11 cellular contexts compared by ENCODE assay signal in genomic region chr17:50333291-50334057, GRCh38. TPM values are rescaled to one million over a fixed set of nuclear protein-coding genes. Genes with fewer than 3 reads are reported as not detected.
DNase-seq lines count a peak whose midpoint lies in the region; ATAC-seq and TF ChIP-seq lines count a peak whose summit lies in the region.
"Not testable (repeated sequence)": the region's sequence is repeated elsewhere in the genome, so short reads cannot be mapped to it uniquely, and the experiment has no call there.
"Had no signal": no experiment of that assay in that cellular context is flagged by ENCODE, and none has a peak within 500 bp of the region (broad histone marks: within the 10 kb centered on the region; RNA-seq: fewer than 3 reads in every experiment).

No MANE protein-coding gene starts in this region.

- not testable (repeated sequence) for H3K36me3 Mint-ChIP-seq in activated CD4-positive, alpha-beta memory T cell treated with anti-CD3 and anti-CD28 coated beads for 36 hours; natural killer cell; stimulated activated naive CD8-positive, alpha-beta T cell treated with anti-CD3 and anti-CD28 coated beads, Interleukin-15, Interleukin-2, amounts not matched to agents 100 ng/mL and 50 ng/mL, for 24 hours (ENCODE audit: low read depth)

- H3K27ac ChIP-seq in HEK293 (ENCODE audit: extremely low read depth, low read depth, low read length); SK-N-SH (ENCODE audit: low read depth in 2 of 2, low read length in 1 of 2): not testable (repeated sequence)

- H3K9ac ChIP-seq in SK-N-SH, result not testable (repeated sequence)

- intact Hi-C loops in activated CD4-positive, alpha-beta memory T cell treated with anti-CD3 and anti-CD28 coated beads for 36 hours (cut with micrococcal nuclease), result loop anchor here (1.0 to 5.0 kb wide), 3 partner anchors 61 to 133 kb away; partner anchors contain the start of gene TMEM92
- intact Hi-C loops in natural killer cell (cut with micrococcal nuclease), result not testable (repeated sequence)

- not testable (repeated sequence) for H3K27me3 Mint-ChIP-seq in activated CD4-positive, alpha-beta memory T cell treated with anti-CD3 and anti-CD28 coated beads for 36 hours
- peaks cover 7 to 14% of the 10 kb centered on the region in 2 donors for H3K27me3 Mint-ChIP-seq in natural killer cell (ENCODE audit: low read depth in 2 of 2)
- H3K27me3 Mint-ChIP-seq in stimulated activated naive CD8-positive, alpha-beta T cell treated with anti-CD3 and anti-CD28 coated beads, Interleukin-15, Interleukin-2, amounts not matched to agents 100 ng/mL and 50 ng/mL, for 24 hours, result peaks cover 11% of the 10 kb centered on the region

- DNase-seq in EH (ENCODE audit: low read depth) (peak; percentile 18), amniotic epithelial cell (ENCODE audit: low read depth) (peak; percentile 42)
- not testable (repeated sequence) for DNase-seq in SK-N-SH; fibroblast of villous mesenchyme (ENCODE audit: low read depth); natural killer cell
- DNase-seq in activated CD4-positive, alpha-beta memory T cell treated with anti-CD3 and anti-CD28 coated beads for 36 hours, result peak; percentile 51

- H3K36me3 ChIP-seq in HEK293 (ENCODE audit: control insufficient read depth in 2 of 2, insufficient read depth in 1 of 2, low read length in 2 of 2); SK-N-SH (replicated peaks in 1 of 2; ENCODE audit: control insufficient read depth in 1 of 2, insufficient read depth in 2 of 2, low read length in 1 of 2): not testable (repeated sequence)

- not testable (repeated sequence) for H3K4me1 ChIP-seq in HEK293 (ENCODE audit: control insufficient read depth, insufficient read depth, low read length)
- peaks cover 0 to 14% of the 10 kb centered on the region in 2 experiments; a peak in 3 of 4 replicates for H3K4me1 ChIP-seq in SK-N-SH (ENCODE audit: control insufficient read depth in 1 of 2, insufficient read depth in 2 of 2, low read depth in 1 of 2, low read length in 1 of 2)

- CTCF ChIA-PET in HEK293 (lab: Yijun Ruan, JAX), result interaction anchor here (0.6 to 1.1 kb wide), 10 partner anchors 8 to 210 kb away, joined by 3 to 5 read pairs (median 3); no protein-coding TSS in a partner anchor
- CTCF ChIA-PET in SK-N-SH (lab: Yijun Ruan, JAX), result interaction anchor here (0.9 to 2.1 kb wide), 5 partner anchors 8 to 133 kb away, joined by 3 to 6 read pairs (median 4); no protein-coding TSS in a partner anchor
- CTCF ChIA-PET in activated CD4-positive, alpha-beta memory T cell treated with anti-CD3 and anti-CD28 coated beads for 36 hours (lab: Charles Lee), result interaction anchor here (1.0 to 2.0 kb wide), 3 partner anchors 29 to 164 kb away, joined by 5 to 6 read pairs (median 5); partner anchors contain the start of gene COL1A1

- peaks cover 11% of the 10 kb centered on the region for H3F3A ChIP-seq in SK-N-SH (replicated peaks; ENCODE audit: insufficient read depth)

- 77% methylated on average over 14 of the region's 14 CpGs for whole genome bisulfite sequencing in SK-N-SH (ENCODE audit: low lambda C conversion rate)

- TF ChIP-seq CTCF in HEK293 (tag by site-specific recombination; IDR thresholded peaks at IDR 0.05); natural killer cell (IDR thresholded peaks at IDR 0.05): not testable (repeated sequence)
- TF ChIP-seq CTCF in SK-N-SH (IDR thresholded peaks at IDR 0.05), result peak; percentile 25; the same call in 1 of the 2 replicates
- peak; percentile 14 for TF ChIP-seq CTCF in fibroblast of villous mesenchyme (IDR thresholded peaks at IDR 0.05; ENCODE audit: insufficient read depth, low read depth, low read length)

- not testable (repeated sequence) for H3K9me3 Mint-ChIP-seq in activated CD4-positive, alpha-beta memory T cell treated with anti-CD3 and anti-CD28 coated beads for 36 hours; natural killer cell; stimulated activated naive CD8-positive, alpha-beta T cell treated with anti-CD3 and anti-CD28 coated beads, Interleukin-15, Interleukin-2, amounts not matched to agents 100 ng/mL and 50 ng/mL, for 24 hours

- POLR2A ChIA-PET in HEK293 (lab: Yijun Ruan, JAX); SK-N-SH (lab: Yijun Ruan, JAX): not testable (repeated sequence)
- POLR2A ChIA-PET in activated CD4-positive, alpha-beta memory T cell treated with anti-CD3 and anti-CD28 coated beads for 36 hours (lab: Charles Lee), result interaction anchor here (2.6 kb wide), 1 partner anchor 12 kb away, joined by 6 read pairs; the partner anchor contains the start of gene XYLT2

- H3K4me3 ChIP-seq in HEK293 (ENCODE audit: low read depth, low read length); SK-N-SH (ENCODE audit: low read depth in 2 of 2, low read length in 1 of 2); fibroblast of villous mesenchyme (ENCODE audit: low read depth, low read length): not testable (repeated sequence)

- peak overlapping the region; percentile 5 for H3K4me3 Mint-ChIP-seq in activated CD4-positive, alpha-beta memory T cell treated with anti-CD3 and anti-CD28 coated beads for 36 hours
- peak overlapping the region; percentile 7 for H3K4me3 Mint-ChIP-seq in natural killer cell
- H3K4me3 Mint-ChIP-seq in stimulated activated naive CD8-positive, alpha-beta T cell treated with anti-CD3 and anti-CD28 coated beads, Interleukin-15, Interleukin-2, amounts not matched to agents 100 ng/mL and 50 ng/mL, for 24 hours, result peak overlapping the region; percentile 54

- H3K9me3 ChIP-seq in HEK293 (ENCODE audit: control insufficient read depth, insufficient read depth, low read depth, low read length); SK-N-SH: not testable (repeated sequence)

- not testable (repeated sequence) for TF ChIP-seq EP300 in SK-N-SH (IDR thresholded peaks at IDR 0.05; ENCODE audit: borderline replicate concordance in 1 of 2, low read depth in 1 of 2, low read length in 1 of 2)

- ATAC-seq in natural killer cell, result not testable (repeated sequence)

- H3K27ac Mint-ChIP-seq in activated CD4-positive, alpha-beta memory T cell treated with anti-CD3 and anti-CD28 coated beads for 36 hours; natural killer cell: not testable (repeated sequence)
- H3K27ac Mint-ChIP-seq in stimulated activated naive CD8-positive, alpha-beta T cell treated with anti-CD3 and anti-CD28 coated beads, Interleukin-15, Interleukin-2, amounts not matched to agents 100 ng/mL and 50 ng/mL, for 24 hours, result peak overlapping the region; percentile 36

- H3K4me1 Mint-ChIP-seq in activated CD4-positive, alpha-beta memory T cell treated with anti-CD3 and anti-CD28 coated beads for 36 hours (ENCODE audit: low read depth), result peaks cover 17% of the 10 kb centered on the region
- not testable (repeated sequence) for H3K4me1 Mint-ChIP-seq in natural killer cell
- peaks cover 13% of the 10 kb centered on the region for H3K4me1 Mint-ChIP-seq in stimulated activated naive CD8-positive, alpha-beta T cell treated with anti-CD3 and anti-CD28 coated beads, Interleukin-15, Interleukin-2, amounts not matched to agents 100 ng/mL and 50 ng/mL, for 24 hours (ENCODE audit: low read depth)

- TF ChIP-seq RAD21 in SK-N-SH (IDR thresholded peaks at IDR 0.05; ENCODE audit: low read length), result peak; percentile 35

- not testable (repeated sequence) for H4K20me1 ChIP-seq in SK-N-SH (ENCODE audit: insufficient read depth)

- H3K9me2 ChIP-seq in SK-N-SH, result not testable (repeated sequence)

- H3K79me2 ChIP-seq in SK-N-SH (ENCODE audit: insufficient read depth), result not testable (repeated sequence)

- 0 out of 2 replicates have a peak overlapping the region, but pooled peaks have one; percentile 32 for H2AFZ ChIP-seq in SK-N-SH (ENCODE audit: low read depth)

- not testable (repeated sequence) for H3K27me3 ChIP-seq in SK-N-SH (ENCODE audit: insufficient read depth)

- H3K4me2 ChIP-seq in SK-N-SH, result not testable (repeated sequence)

TF ChIP-seq in HEK293, 187 proteins besides CTCF, POLR2A, EP300 and RAD21:
- 0 out of 2 replicates have a peak, but pooled peaks have one; percentile 20 for TF ChIP-seq GLIS1 (tag by site-specific recombination; IDR thresholded peaks at IDR 0.05)

RNA-seq across cellular contexts. Expression of gene XYLT2, which starts 12.5 kb away (rescaled TPM):
- 26.5 and 28.4 TPM in 2 replicates for polyA plus RNA-seq in SK-N-SH (2012; rRNA removed)
- polyA plus RNA-seq in SK-N-SH (2012; cell fraction: cytosol; rRNA removed), result 8.5 and 14.2 TPM in 2 replicates
- polyA plus RNA-seq in SK-N-SH (2012; cell fraction: nucleus; rRNA removed), result 52.8 and 55.8 TPM in 2 replicates
- total RNA-seq in activated CD4-positive, alpha-beta memory T cell treated with anti-CD3 and anti-CD28 coated beads for 36 hours, result 10 to 100 TPM; 41.3 to 43.3 TPM
- total RNA-seq in fibroblast of villous mesenchyme (53.5 and 60.5 TPM in 2 replicates), natural killer cell (10 to 100 TPM; 16.3 to 25.4 (median 18.6) TPM)

RNA-seq across cellular contexts. Expression of gene MRPL27, which starts 39.5 kb away (rescaled TPM):
- polyA plus RNA-seq in SK-N-SH (2012; rRNA removed), result 266 and 337 TPM in 2 replicates
- polyA plus RNA-seq in SK-N-SH (2012; cell fraction: cytosol; rRNA removed), result 259 and 311 TPM in 2 replicates
- polyA plus RNA-seq in SK-N-SH (2012; cell fraction: nucleus; rRNA removed), result 195 and 246 TPM in 2 replicates
- 10 to 100 TPM; 53.9 to 64.5 TPM for total RNA-seq in activated CD4-positive, alpha-beta memory T cell treated with anti-CD3 and anti-CD28 coated beads for 36 hours
- total RNA-seq in fibroblast of villous mesenchyme (55.7 and 63.0 TPM in 2 replicates), natural killer cell (10 to 100 TPM; 16.4 to 36.6 (median 31.3) TPM)

RNA-seq across cellular contexts. Expression of gene EME1, which starts 39.6 kb away (rescaled TPM):
- 16.9 and 21.5 TPM in 2 replicates for polyA plus RNA-seq in SK-N-SH (2012; rRNA removed)
- polyA plus RNA-seq in SK-N-SH (2012; cell fraction: cytosol; rRNA removed), result 7.3 and 9.0 TPM in 2 replicates
- polyA plus RNA-seq in SK-N-SH (2012; cell fraction: nucleus; rRNA removed), result 72.2 and 106 TPM in 2 replicates
- total RNA-seq in activated CD4-positive, alpha-beta memory T cell treated with anti-CD3 and anti-CD28 coated beads for 36 hours, result 10 to 100 TPM; 47.7 to 48.1 TPM
- total RNA-seq in fibroblast of villous mesenchyme, result 4.5 and 4.7 TPM in 2 replicates
- 1 to 10 TPM; 2.4 to 3.2 (median 2.9) TPM for total RNA-seq in natural killer cell
- total RNA-seq: Right ventricle myocardium superior had no signal

RNA-seq across cellular contexts. Expression of gene TMEM92, which starts 59.2 kb away (rescaled TPM):
- 0.28 and 0.46 TPM in 2 replicates for polyA plus RNA-seq in SK-N-SH (2012; rRNA removed)
- polyA plus RNA-seq in SK-N-SH (2012; cell fraction: cytosol; rRNA removed), result 0.06 and 0.16 TPM in 2 replicates
- 0.15 and 0.20 TPM in 2 replicates for polyA plus RNA-seq in SK-N-SH (2012; cell fraction: nucleus; rRNA removed)
- under 1 TPM in 1 of 2 experiments, not detected in 1; 0.07 TPM for total RNA-seq in activated CD4-positive, alpha-beta memory T cell treated with anti-CD3 and anti-CD28 coated beads for 36 hours
- total RNA-seq in fibroblast of villous mesenchyme, result under 0.01 TPM in 1 of 2 replicates, not detected in the other
- not detected for total RNA-seq in natural killer cell
- total RNA-seq: CD4-positive, alpha-beta T cell; endothelial cell of umbilical vein; Right ventricle myocardium superior had no signal
